In the genomic region with DNA sequence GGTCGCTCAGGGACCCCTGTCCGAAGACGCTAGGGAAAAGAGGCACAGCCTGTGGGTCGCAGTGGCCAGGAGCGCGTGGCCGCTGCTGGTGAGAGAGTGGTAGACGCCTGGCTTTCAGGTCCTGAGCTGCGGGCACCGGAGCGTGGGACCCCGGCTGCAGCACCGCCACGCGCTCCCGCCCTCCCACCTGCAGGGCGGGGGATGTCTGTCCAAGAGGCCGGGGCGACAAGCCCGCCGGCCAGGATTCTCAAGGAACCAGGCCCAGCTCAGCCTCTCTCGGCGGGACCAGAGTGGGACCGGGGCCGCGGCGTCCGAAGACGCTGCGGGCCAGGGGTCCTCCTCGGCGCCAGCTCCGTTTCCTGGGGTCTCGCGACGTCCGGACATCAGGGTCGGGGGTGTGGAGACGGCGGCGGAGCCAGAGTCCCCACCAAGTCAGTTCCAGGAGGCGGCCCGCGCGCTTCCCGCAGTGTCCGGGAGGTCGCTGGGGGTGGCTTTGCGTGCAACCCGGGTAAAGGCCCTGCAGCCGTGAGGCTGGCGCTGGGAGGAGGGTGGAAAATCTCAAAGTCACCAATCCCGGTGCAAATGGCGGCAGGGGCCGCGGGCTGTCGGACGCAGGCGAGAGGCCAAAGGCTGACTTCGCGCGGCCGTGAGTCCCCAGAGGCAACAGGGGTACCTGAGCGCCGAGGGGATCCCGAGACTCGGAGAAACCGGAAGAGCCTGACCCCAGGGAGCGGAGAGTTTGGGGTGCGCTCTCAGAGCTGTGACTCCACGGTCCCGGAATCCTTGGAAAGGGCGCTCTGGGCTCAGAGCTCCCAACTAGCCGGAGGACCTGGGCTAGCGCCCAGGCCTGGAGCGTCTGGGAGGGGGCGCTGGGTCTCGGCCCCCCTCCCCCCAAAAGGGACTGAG, we compare ENCODE assay signal across 10 cellular contexts. TPM values are rescaled to one million over a fixed set of nuclear protein-coding genes. Genes with fewer than 3 reads are reported as not detected.
DNase-seq lines count a peak whose midpoint lies in the region; ATAC-seq, FAIRE-seq and TF ChIP-seq lines count a peak whose summit lies in the region.
"Had no signal": no experiment of that assay in that cellular context is flagged by ENCODE, and none has a peak within 500 bp of the region (broad histone marks: within the 10 kb centered on the region; RNA-seq: fewer than 3 reads in every experiment).

No MANE protein-coding gene starts in this region.

- intact Hi-C loops in kidney (cut with DNase I): loop anchor here (10.0 kb wide), 1 partner anchor 909 kb away; no protein-coding TSS in a partner anchor

- H3F3A ChIP-seq in GM23338 (replicated peaks; ENCODE audit: low read depth): no peaks in the 10 kb centered on the region

- H3K4me3 Mint-ChIP-seq in GM23338: peak overlapping the region; percentile 66
- H3K4me3 Mint-ChIP-seq in chondrocyte (ENCODE audit: unreplicated experiment): peak overlapping the region; percentile 65

- peak overlapping the region; percentile 95 for H2AFZ ChIP-seq in GM23338

- no peaks in the 10 kb centered on the region for H3K9me2 ChIP-seq in GM23338 (ENCODE audit: insufficient read depth)

- peak; percentile 51 for DNase-seq in GM23338 (ENCODE audit: low spot score)
- peak; percentile 76 for DNase-seq in chondrocyte (ENCODE audit: low spot score)
- peak; percentile 76 for DNase-seq in kidney
- no peak for DNase-seq in GM13976 (ENCODE audit: low spot score)
- no peak for DNase-seq in NCI-H1105 (lab: John Stamatoyannopoulos, UW)
- DNase-seq in HT-29 (ENCODE audit: low spot score): no peak
- no peak for DNase-seq in HTR-8/SVneo (ENCODE audit: insufficient read length, low spot score)
- DNase-seq: NCI-H446 treated with DMSO at 0.1 percent for 48 hours had no signal

- in situ Hi-C loops in GM13976 (cut with MboI; ENCODE audit: low sequenced_read_pairs, unreplicated experiment): loop anchor here (25.0 kb wide), 1 partner anchor 641 kb away; no protein-coding TSS in a partner anchor

- H3K9me3 ChIP-seq in kidney (ENCODE audit: control insufficient read depth in 1 of 2, low read length in 2 of 2) (no peaks in the 10 kb centered on the region), skeletal muscle satellite cell (replicated peaks; ENCODE audit: low read length) (no peaks in the 10 kb centered on the region)

- H3K36me3 Mint-ChIP-seq in GM23338 (ENCODE audit: low read depth) (peaks cover 2% of the 10 kb centered on the region; the same call in 1 of the 3 replicates), chondrocyte (ENCODE audit: low read depth) (peaks cover 19% of the 10 kb centered on the region)

- peak overlapping the region; percentile 85 for H3K4me2 ChIP-seq in GM23338
- peak overlapping the region; percentile 74 for H3K4me2 ChIP-seq in skeletal muscle satellite cell (ENCODE audit: low read length)

- no peak for TF ChIP-seq CTCF in GM23338 (conservative IDR thresholded peaks at IDR 0.05; ENCODE audit: low read depth in 2 of 2)
- no peak for TF ChIP-seq CTCF in chondrocyte (IDR thresholded peaks at IDR 0.05)
- no peak for TF ChIP-seq CTCF in kidney (IDR thresholded peaks at IDR 0.05; ENCODE audit: borderline replicate concordance, extremely low read depth, insufficient read depth)
- TF ChIP-seq CTCF in GM13976 (IDR thresholded peaks at IDR 0.05; ENCODE audit: borderline replicate concordance, control extremely low read depth, extremely low read depth, insufficient read depth, missing control alignments): no peak

- FAIRE-seq in kidney (lab: Jason Lieb, UNC) (no peak), HTR-8/SVneo (lab: Jason Lieb, UNC) (no peak)
- FAIRE-seq: colon had no signal

- H3K9me3 Mint-ChIP-seq in GM23338: peaks cover 3% of the 10 kb centered on the region; the same call in 2 of the 3 replicates
- no peaks in the 10 kb centered on the region for H3K9me3 Mint-ChIP-seq in chondrocyte (ENCODE audit: low read depth)

- H3K4me1 Mint-ChIP-seq in GM23338 (peaks cover 18% of the 10 kb centered on the region), chondrocyte (ENCODE audit: low read depth) (peaks cover 23% of the 10 kb centered on the region)

- H3K4me3 ChIP-seq in GM23338: peak overlapping the region; percentile 60
- peak overlapping the region; percentile 70 to 88 for H3K4me3 ChIP-seq in kidney (ENCODE audit: low read length in 2 of 2)
- H3K4me3 ChIP-seq in skeletal muscle satellite cell (ENCODE audit: low read length): peak overlapping the region; percentile 44

- H3K27ac Mint-ChIP-seq in GM23338: no peak overlapping the region
- H3K27ac Mint-ChIP-seq in chondrocyte (ENCODE audit: unreplicated experiment): peak overlapping the region; percentile 27

- peaks cover 22% of the 10 kb centered on the region for H3K4me1 ChIP-seq in GM23338 (ENCODE audit: insufficient read depth)
- peaks cover 0 to 7% of the 10 kb centered on the region in 2 donors for H3K4me1 ChIP-seq in kidney (ENCODE audit: control insufficient read depth in 1 of 2, insufficient read depth in 1 of 2, low read depth in 1 of 2, low read length in 2 of 2)
- H3K4me1 ChIP-seq in skeletal muscle satellite cell (ENCODE audit: control insufficient read depth, insufficient read depth, low read length): peaks cover 9% of the 10 kb centered on the region

- peak overlapping the region; percentile 77 to 78 for H3K9ac ChIP-seq in kidney (ENCODE audit: low read length in 2 of 2)
- no peak overlapping the region for H3K9ac ChIP-seq in skeletal muscle satellite cell (ENCODE audit: low read depth, low read length)

- peaks cover 8% of the 10 kb centered on the region for H4K20me1 ChIP-seq in GM23338 (replicated peaks; ENCODE audit: insufficient read depth)

- no peaks in the 10 kb centered on the region for H3K36me3 ChIP-seq in GM23338 (ENCODE audit: insufficient read depth)
- peaks cover 0 to 9% of the 10 kb centered on the region in 2 donors for H3K36me3 ChIP-seq in kidney (ENCODE audit: control insufficient read depth in 1 of 2, insufficient read depth in 2 of 2, low read length in 2 of 2)
- H3K36me3 ChIP-seq in skeletal muscle satellite cell (ENCODE audit: insufficient read depth, low read length): peaks cover 6% of the 10 kb centered on the region

- H3K27ac ChIP-seq in GM23338 (ENCODE audit: low read depth) (no peak overlapping the region), kidney (ENCODE audit: low read depth in 2 of 2, low read length in 2 of 2) (peak overlapping the region; percentile 92 to 93)

- ATAC-seq in GM23338: peak; percentile 3

- H3K27me3 Mint-ChIP-seq in GM23338 (ENCODE audit: insufficient read depth, low read depth, poor library complexity) (peaks cover 87% of the 10 kb centered on the region), chondrocyte (ENCODE audit: low read depth) (peaks cover 15% of the 10 kb centered on the region)

- H3K27me3 ChIP-seq in GM23338 (ENCODE audit: insufficient read depth): peaks cover 100% of the 10 kb centered on the region
- peaks cover 13% of the 10 kb centered on the region for H3K27me3 ChIP-seq in skeletal muscle satellite cell (ENCODE audit: control insufficient read depth, insufficient read depth, low read length)

- no peaks in the 10 kb centered on the region for H3K79me2 ChIP-seq in GM23338 (replicated peaks; ENCODE audit: insufficient read depth)

TF ChIP-seq in GM23338, 12 proteins besides CTCF, POLR2A, EP300 and RAD21:
- peak; percentile 96 for TF ChIP-seq EZH2 (IDR thresholded peaks at IDR 0.05; ENCODE audit: low read depth, unreplicated experiment)
- peak; percentile 48 for TF ChIP-seq EZH2phosphoT487 (IDR thresholded peaks at IDR 0.05; ENCODE audit: unreplicated experiment)
- TF ChIP-seq POLR2AphosphoS5 (IDR thresholded peaks at IDR 0.05; ENCODE audit: low read depth): no peak

RNA-seq across cellular contexts. Expression of a gene that starts 5.4 kb away (rescaled TPM):
- total RNA-seq in GM23338 (2014; rRNA removed; shearing (Covaris generic)): 0.04 TPM in 1 of 2 replicates, not detected in the other
- polyA plus RNA-seq in GM23338 (2016; fragmentation: Nextera tagmentation; extraction: Ambion mirVana) (0.21 and 0.24 TPM in 2 replicates), kidney (ENCODE audit: insufficient read depth, low read depth, low replicate concordance) (45.8 TPM)
- total RNA-seq in chondrocyte (12.3 to 26.0 TPM (median 24.8 TPM) in 3 replicates), kidney (34.7 TPM)
- 11.7 and 25.8 TPM in 2 replicates for total RNA-seq in skeletal muscle satellite cell (2012; rRNA removed)
- total RNA-seq in HT-29 (2014; rRNA removed; shearing (Covaris generic)): 4.6 and 8.8 TPM in 2 replicates

RNA-seq across cellular contexts. Expression of a gene that starts 35.2 kb away (rescaled TPM):
- 0.90 TPM in 1 of 2 replicates, not detected in the other for total RNA-seq in GM23338 (2014; rRNA removed; shearing (Covaris generic))
- polyA plus RNA-seq in GM23338 (2016; fragmentation: Nextera tagmentation; extraction: Ambion mirVana) (1.6 and 1.8 TPM in 2 replicates), kidney (ENCODE audit: insufficient read depth, low read depth, low replicate concordance) (48.6 TPM)
- total RNA-seq in chondrocyte (0.34 to 3.5 TPM (median 2.8 TPM) in 3 replicates), kidney (23.2 TPM)
- total RNA-seq in skeletal muscle satellite cell (2012; rRNA removed): 2.2 and 3.8 TPM in 2 replicates
- not detected in 2 replicates for total RNA-seq in HT-29 (2014; rRNA removed; shearing (Covaris generic))

Comparison
In these comparisons a context has a peak if more than half of its experiments do, and no peak if none do; other contexts are left out.
1. DNase-seq: peak in GM23338 (single experiment), chondrocyte (single experiment) and kidney (single experiment); none in GM13976 (single experiment), NCI-H1105 (single experiment), HT-29 (single experiment) and HTR-8/SVneo (single experiment).
2. Peak in every context shown above with its lines, with median percentiles within 50 percentile points of each other: H3K4me3 ChIP-seq.